ENCODE assay signal across 8 cellular contexts in the genomic region with DNA sequence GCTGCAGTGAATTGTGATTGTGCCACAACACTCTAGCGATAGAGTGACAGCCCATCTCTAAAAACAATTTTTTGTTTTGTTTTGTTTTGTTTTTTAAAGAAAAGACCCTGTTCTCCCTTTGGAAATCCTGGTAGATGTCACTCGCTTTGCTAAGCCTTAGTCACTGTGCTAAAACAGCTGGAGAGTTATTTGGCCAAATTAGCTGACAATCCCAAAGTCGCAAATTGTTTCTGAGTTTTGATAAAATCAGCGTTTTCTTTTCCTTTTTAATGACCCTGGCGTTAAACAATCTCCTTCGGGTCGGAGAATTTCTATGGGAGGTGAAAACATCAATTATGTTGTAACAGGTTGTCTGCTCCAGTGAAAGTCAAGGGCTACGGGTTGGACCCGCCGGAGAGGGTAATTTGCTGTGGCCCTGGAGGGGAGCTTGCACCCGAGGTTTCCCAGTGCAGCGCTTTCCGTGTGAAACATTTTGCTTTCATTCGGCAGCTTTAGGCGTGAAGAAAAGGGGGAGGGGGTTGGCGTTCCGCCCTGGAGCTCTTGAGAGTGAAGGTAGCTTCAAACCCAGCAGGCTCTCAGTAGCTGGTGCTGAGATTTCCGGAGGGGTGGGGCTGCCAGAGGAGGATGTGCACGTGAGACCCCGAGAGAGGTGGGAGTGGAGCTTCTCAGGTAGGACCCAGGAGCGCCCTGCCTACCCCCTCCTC.
A peak's percentile ranks its signal among the peaks of the same experiment; 100 is the strongest.
DNase-seq lines count a peak whose midpoint lies in the region; ATAC-seq and TF ChIP-seq lines count a peak whose summit lies in the region.

No MANE protein-coding gene starts in this region.

- TF ChIP-seq POLR2A in transverse colon (IDR thresholded peaks at IDR 0.05), result no peak

- no peak for TF ChIP-seq EP300 in transverse colon (IDR thresholded peaks at IDR 0.05; ENCODE audit: low read depth)

- no peaks in the 10 kb centered on the region for H3K9me3 ChIP-seq in transverse colon

- H3K27me3 ChIP-seq in transverse colon, result peaks cover 61% of the 10 kb centered on the region

- TF ChIP-seq CTCF in AG09309 (IDR thresholded peaks at IDR 0.05; ENCODE audit: control insufficient read depth, insufficient read depth, low read depth, low read length, missing control alignments) (no peak), choroid plexus epithelial cell (conservative IDR thresholded peaks at IDR 0.05; ENCODE audit: low read depth, low read length) (no peak), transverse colon (IDR thresholded peaks at IDR 0.05) (no peak)

- no peak for DNase-seq in AG09309 (ENCODE audit: low read depth)
- DNase-seq in M059J (ENCODE audit: low read depth), result peak; percentile 9
- DNase-seq in choroid plexus epithelial cell (ENCODE audit: low read depth), result peak; percentile 9
- DNase-seq in memory B cell (ENCODE audit: low spot score in 2 of 2), result no peak
- peak; percentile 9 for DNase-seq in transverse colon
- no peak for DNase-seq in HuH-7 (ENCODE audit: low spot score)
- no peak for DNase-seq in kidney tubule cell (ENCODE audit: low spot score)

- H3K4me3 ChIP-seq in AG09309 (ENCODE audit: control insufficient read depth, low read depth, low read length) (peak overlapping the region; percentile 37), choroid plexus epithelial cell (ENCODE audit: low read depth, low read length) (peak overlapping the region; percentile 44), transverse colon (peak overlapping the region; percentile 13 to 49 (median 26))

- peak; percentile 14 for ATAC-seq in memory B cell (ENCODE audit: low read depth)
- ATAC-seq in GM18870 (IDR thresholded peaks at IDR 0.05; ENCODE audit: unreplicated experiment), result no peak

- peaks cover 2% of the 10 kb centered on the region for H3K4me1 Mint-ChIP-seq in memory B cell

- H3K4me1 ChIP-seq in transverse colon, result peaks cover 5 to 23% (median 18%) of the 10 kb centered on the region in 4 donors

- no peak overlapping the region for H3K27ac ChIP-seq in transverse colon

- no peaks in the 10 kb centered on the region for H3K36me3 ChIP-seq in transverse colon

- in situ Hi-C loops in transverse colon (cut with MboI; ENCODE audit: low pct_ligation_motif_present in 1 of 4, low pct_unique_long_range_greater_than_20kb in 1 of 4, low sequenced_read_pairs in 3 of 4), result no loop called here

- H3K27me3 Mint-ChIP-seq in memory B cell, result peaks cover 31% of the 10 kb centered on the region

- intact Hi-C loops in transverse colon (cut with DNase I; ENCODE audit: low total_unique reads), result no loop called here

- no peaks in the 10 kb centered on the region for H3K9me3 Mint-ChIP-seq in memory B cell

- H3K27ac Mint-ChIP-seq in memory B cell, result no peak overlapping the region

- peak overlapping the region; percentile 74 for H3K4me3 Mint-ChIP-seq in memory B cell

- WGBS in transverse colon (ENCODE audit: low coverage in 1 of 2), 2 donors, result 5 to 8% methylated on average over 17 to 21 of the region's 21 CpGs

- no peaks in the 10 kb centered on the region for H3K36me3 Mint-ChIP-seq in memory B cell

Comparison
In these comparisons a context has a peak if more than half of its experiments do, and no peak if none do; other contexts are left out.
1. DNase-seq: peak in M059J (single experiment), choroid plexus epithelial cell (single experiment) and transverse colon (single experiment); none in AG09309 (single experiment), memory B cell (0 of 2), HuH-7 (single experiment) and kidney tubule cell (single experiment).
2. Peak in every context shown above with its lines, with median percentiles within 50 percentile points of each other: H3K4me3 ChIP-seq.